24 cellular contexts compared by ENCODE assay signal in the genomic region with DNA sequence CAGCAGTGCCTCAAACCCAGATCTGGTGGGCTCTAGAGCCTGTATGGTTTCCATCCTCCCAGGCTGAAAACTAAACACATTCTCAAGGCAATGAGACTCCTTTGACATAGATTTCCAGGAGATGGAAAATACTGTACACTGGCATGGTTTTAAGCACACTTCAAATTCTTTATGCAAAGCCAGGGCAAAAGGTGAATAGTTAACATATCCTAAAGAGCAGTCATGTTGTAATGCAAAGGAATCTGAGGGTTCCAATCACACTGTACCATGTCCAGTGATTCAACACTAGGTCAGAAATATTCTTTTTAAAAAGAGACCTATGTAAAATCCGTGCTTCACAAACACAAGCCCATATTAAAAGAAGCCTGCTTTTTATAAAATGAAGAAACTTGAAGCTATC.
DNase-seq lines count a peak whose midpoint lies in the region; TF ChIP-seq lines count a peak whose summit lies in the region.
"Had no signal": no experiment of that assay in that cellular context is flagged by ENCODE, and none has a peak within 500 bp of the region (broad histone marks: within the 10 kb centered on the region; RNA-seq: fewer than 3 reads in every experiment).

No MANE protein-coding gene starts in this region.

- DNase-seq in AG04450 (ENCODE audit: low read depth, low spot score) (peak; percentile 13), HFFc6 (peak; percentile 59), choroid plexus epithelial cell (ENCODE audit: low read depth) (peak; percentile 70), non-pigmented ciliary epithelial cell (ENCODE audit: low read depth) (peak; percentile 28), GM10248 (ENCODE audit: extremely low spot score) (no peak)
- no peak for DNase-seq in CD8-positive, alpha-beta memory T cell
- no peak for DNase-seq in activated CD4-positive, alpha-beta T cell treated with anti-CD3 and anti-CD28 coated beads, Interleukin-2, amount 10 ng/mL, durations not matched to agents 24 days and 14 days
- DNase-seq in activated naive CD4-positive, alpha-beta T cell treated with anti-CD3 and anti-CD28 coated beads for 36 hours: no peak
- DNase-seq: 8988T; DMS53; MV-4-11; NCI-H1694; NCI-H2081; NCI-H2171; NCI-H345; NCI-H524; NCI-H774; NK-92 treated with Interleukin-12 subunit alpha and Interleukin-12 subunit beta, amount 100 ng/mL, for 24 hours; SHP77 treated with DMSO at 0.1 percent for 48 hours had no signal

- POLR2A ChIA-PET in AG04450 (lab: Yijun Ruan, JAX) (no interaction called here), GM10248 (lab: Yijun Ruan, JAX) (no interaction called here)
- POLR2A ChIA-PET in CD8-positive, alpha-beta memory T cell (lab: Charles Lee): no interaction called here

- CTCF ChIA-PET in AG04450 (lab: Charles Lee) (interaction anchor here (1.0 kb wide), 1 partner anchor 8 kb away, joined by 7 read pairs; no protein-coding TSS in a partner anchor), GM10248 (lab: Yijun Ruan, JAX) (interaction anchor here (0.6 to 1.6 kb wide), 2 partner anchors 8 to 23 kb away, joined by 3 to 5 read pairs; no protein-coding TSS in a partner anchor)
- CTCF ChIA-PET in CD8-positive, alpha-beta memory T cell (lab: Charles Lee): no interaction called here
- CTCF ChIA-PET in activated naive CD4-positive, alpha-beta T cell treated with anti-CD3 and anti-CD28 coated beads for 36 hours (lab: Charles Lee): interaction anchor here (1.6 kb wide), 1 partner anchor 131 kb away, joined by 6 read pairs; no protein-coding TSS in a partner anchor

- H3K9me3 Mint-ChIP-seq in HFFc6: peaks cover 31% of the 10 kb centered on the region
- H3K9me3 Mint-ChIP-seq in CD8-positive, alpha-beta memory T cell: peaks cover 0 to 3% (median 0%) of the 10 kb centered on the region in 5 donors
- H3K9me3 Mint-ChIP-seq in activated CD4-positive, alpha-beta T cell treated with anti-CD3 and anti-CD28 coated beads, Interleukin-2, amount 10 ng/mL, durations not matched to agents 24 days and 14 days: no peaks in the 10 kb centered on the region
- H3K9me3 Mint-ChIP-seq in activated naive CD4-positive, alpha-beta T cell treated with anti-CD3 and anti-CD28 coated beads for 36 hours: no peaks in the 10 kb centered on the region

- H3K27ac ChIP-seq in AG04450 (ENCODE audit: low read depth, low read length): no peak overlapping the region
- H3K27ac ChIP-seq in CD8-positive, alpha-beta memory T cell (ENCODE audit: low read depth, low read length): no peak overlapping the region
- H3K27ac ChIP-seq: C4-2B, KMS-11, RWPE1, SK-N-MC had no signal

- intact Hi-C loops in activated CD4-positive, alpha-beta T cell treated with anti-CD3 and anti-CD28 coated beads, Interleukin-2, amount 10 ng/mL, durations not matched to agents 24 days and 14 days (cut with micrococcal nuclease): no loop called here
- intact Hi-C loops in activated naive CD4-positive, alpha-beta T cell treated with anti-CD3 and anti-CD28 coated beads for 36 hours (cut with micrococcal nuclease): no loop called here

- no peaks in the 10 kb centered on the region for H3K36me3 ChIP-seq in CD8-positive, alpha-beta memory T cell (ENCODE audit: insufficient read depth, low read length)
- H3K36me3 ChIP-seq: HAP-1 had no signal

- H3K27me3 Mint-ChIP-seq in HFFc6 (ENCODE audit: insufficient read depth): no peaks in the 10 kb centered on the region
- peaks cover 5 to 15% of the 10 kb centered on the region in 2 donors for H3K27me3 Mint-ChIP-seq in CD8-positive, alpha-beta memory T cell
- peaks cover 14% of the 10 kb centered on the region for H3K27me3 Mint-ChIP-seq in activated CD4-positive, alpha-beta T cell treated with anti-CD3 and anti-CD28 coated beads, Interleukin-2, amount 10 ng/mL, durations not matched to agents 24 days and 14 days
- no peaks in the 10 kb centered on the region for H3K27me3 Mint-ChIP-seq in activated naive CD4-positive, alpha-beta T cell treated with anti-CD3 and anti-CD28 coated beads for 36 hours (ENCODE audit: low read depth)

- H3K4me1 ChIP-seq in CD8-positive, alpha-beta memory T cell (ENCODE audit: insufficient read depth, low read length): no peaks in the 10 kb centered on the region
- H3K4me1 ChIP-seq: HAP-1 had no signal

- peaks cover 47% of the 10 kb centered on the region for H3K4me1 Mint-ChIP-seq in HFFc6 (ENCODE audit: low read depth)
- no peaks in the 10 kb centered on the region for H3K4me1 Mint-ChIP-seq in CD8-positive, alpha-beta memory T cell
- H3K4me1 Mint-ChIP-seq in activated CD4-positive, alpha-beta T cell treated with anti-CD3 and anti-CD28 coated beads, Interleukin-2, amount 10 ng/mL, durations not matched to agents 24 days and 14 days: no peaks in the 10 kb centered on the region
- H3K4me1 Mint-ChIP-seq in activated naive CD4-positive, alpha-beta T cell treated with anti-CD3 and anti-CD28 coated beads for 36 hours (ENCODE audit: low read depth): no peaks in the 10 kb centered on the region

- H3K9me3 ChIP-seq in AG04450 (ENCODE audit: control insufficient read depth, insufficient read depth, low read length): peaks cover 18% of the 10 kb centered on the region; the same call in 1 of the 2 replicates
- H3K9me3 ChIP-seq in CD8-positive, alpha-beta memory T cell (ENCODE audit: low read length): no peaks in the 10 kb centered on the region
- H3K9me3 ChIP-seq: HAP-1 had no signal

- H3K4me3 Mint-ChIP-seq in HFFc6: peak overlapping the region; percentile 70
- no peak overlapping the region for H3K4me3 Mint-ChIP-seq in CD8-positive, alpha-beta memory T cell
- H3K4me3 Mint-ChIP-seq in activated CD4-positive, alpha-beta T cell treated with anti-CD3 and anti-CD28 coated beads, Interleukin-2, amount 10 ng/mL, durations not matched to agents 24 days and 14 days: no peak overlapping the region
- H3K4me3 Mint-ChIP-seq in activated naive CD4-positive, alpha-beta T cell treated with anti-CD3 and anti-CD28 coated beads for 36 hours: no peak overlapping the region

- H3K27ac Mint-ChIP-seq in HFFc6: peak overlapping the region; percentile 61
- no peak overlapping the region for H3K27ac Mint-ChIP-seq in CD8-positive, alpha-beta memory T cell
- H3K27ac Mint-ChIP-seq in activated CD4-positive, alpha-beta T cell treated with anti-CD3 and anti-CD28 coated beads, Interleukin-2, amount 10 ng/mL, durations not matched to agents 24 days and 14 days: no peak overlapping the region
- no peak overlapping the region for H3K27ac Mint-ChIP-seq in activated naive CD4-positive, alpha-beta T cell treated with anti-CD3 and anti-CD28 coated beads for 36 hours

- no peak for TF ChIP-seq CTCF in AG04450 (IDR thresholded peaks at IDR 0.05; ENCODE audit: low read depth, low read length)
- TF ChIP-seq CTCF in HFFc6 (IDR thresholded peaks at IDR 0.05): no peak
- no peak for TF ChIP-seq CTCF in choroid plexus epithelial cell (conservative IDR thresholded peaks at IDR 0.05; ENCODE audit: low read depth, low read length)
- TF ChIP-seq CTCF in GM10248 (IDR thresholded peaks at IDR 0.05; ENCODE audit: control extremely low read depth, extremely low read depth, low read depth, missing control alignments): no peak

- H3K4me3 ChIP-seq in AG04450 (ENCODE audit: low read depth, low read length) (no peak overlapping the region), choroid plexus epithelial cell (ENCODE audit: low read depth, low read length) (no peak overlapping the region)
- H3K4me3 ChIP-seq in CD8-positive, alpha-beta memory T cell (ENCODE audit: low read length): no peak overlapping the region
- H3K4me3 ChIP-seq: HAP-1, SK-N-MC had no signal

- H3K36me3 Mint-ChIP-seq in HFFc6 (ENCODE audit: low read depth): peaks cover 29% of the 10 kb centered on the region
- H3K36me3 Mint-ChIP-seq in CD8-positive, alpha-beta memory T cell: no peaks in the 10 kb centered on the region
- no peaks in the 10 kb centered on the region for H3K36me3 Mint-ChIP-seq in activated CD4-positive, alpha-beta T cell treated with anti-CD3 and anti-CD28 coated beads, Interleukin-2, amount 10 ng/mL, durations not matched to agents 24 days and 14 days (ENCODE audit: low read depth)
- no peaks in the 10 kb centered on the region for H3K36me3 Mint-ChIP-seq in activated naive CD4-positive, alpha-beta T cell treated with anti-CD3 and anti-CD28 coated beads for 36 hours (ENCODE audit: low read depth)

- no peaks in the 10 kb centered on the region for H3K27me3 ChIP-seq in AG04450 (ENCODE audit: control insufficient read depth, insufficient read depth, low read length)
- H3K27me3 ChIP-seq in CD8-positive, alpha-beta memory T cell (ENCODE audit: insufficient read depth, low read length, poor library complexity, severe bottlenecking): no peaks in the 10 kb centered on the region

Comparison
In these comparisons a context has a peak if more than half of its experiments do, and no peak if none do; other contexts are left out.
1. DNase-seq: peak in AG04450 (single experiment), HFFc6 (single experiment), choroid plexus epithelial cell (single experiment) and non-pigmented ciliary epithelial cell (single experiment); none in CD8-positive, alpha-beta memory T cell (0 of 5), GM10248 (single experiment), activated CD4-positive, alpha-beta T cell treated with anti-CD3 and anti-CD28 coated beads, Interleukin-2, amount 10 ng/mL, durations not matched to agents 24 days and 14 days (single experiment) and activated naive CD4-positive, alpha-beta T cell treated with anti-CD3 and anti-CD28 coated beads for 36 hours (single experiment).